In the genomic region with DNA sequence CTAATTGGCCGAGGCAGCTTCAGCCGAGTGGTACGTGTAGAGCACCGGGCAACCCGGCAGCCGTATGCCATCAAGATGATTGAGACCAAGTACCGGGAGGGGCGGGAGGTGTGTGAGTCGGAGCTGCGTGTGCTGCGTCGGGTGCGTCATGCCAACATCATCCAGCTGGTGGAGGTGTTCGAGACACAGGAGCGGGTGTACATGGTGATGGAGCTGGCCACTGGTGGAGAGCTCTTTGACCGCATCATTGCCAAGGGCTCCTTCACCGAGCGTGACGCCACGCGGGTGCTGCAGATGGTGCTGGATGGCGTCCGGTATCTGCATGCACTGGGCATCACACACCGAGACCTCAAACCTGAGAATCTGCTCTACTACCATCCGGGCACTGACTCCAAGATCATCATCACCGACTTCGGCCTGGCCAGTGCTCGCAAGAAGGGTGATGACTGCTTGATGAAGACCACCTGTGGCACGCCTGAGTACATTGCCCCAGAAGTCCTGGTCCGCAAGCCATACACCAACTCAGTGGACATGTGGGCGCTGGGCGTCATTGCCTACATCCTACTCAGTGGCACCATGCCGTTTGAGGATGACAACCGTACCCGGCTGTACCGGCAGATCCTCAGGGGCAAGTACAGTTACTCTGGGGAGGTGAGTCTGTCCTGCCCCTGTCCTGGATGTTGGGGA, we compare ENCODE assay signal across 20 cellular contexts. TPM values are rescaled to one million over a fixed set of nuclear protein-coding genes. Genes with fewer than 3 reads are reported as not detected.
DNase-seq lines count a peak whose midpoint lies in the region; ATAC-seq and TF ChIP-seq lines count a peak whose summit lies in the region.
"Had no signal": no experiment of that assay in that cellular context is flagged by ENCODE, and none has a peak within 500 bp of the region (broad histone marks: within the 10 kb centered on the region; RNA-seq: fewer than 3 reads in every experiment).

No MANE protein-coding gene starts in this region.

- H2AFZ ChIP-seq in neural progenitor cell (replicated peaks): no peak overlapping the region

- H3K4me2 ChIP-seq in neural progenitor cell: no peak overlapping the region

- peaks cover 13% of the 10 kb centered on the region for H3K36me3 Mint-ChIP-seq in activated CD4-positive, alpha-beta T cell treated with anti-CD3 and anti-CD28 coated beads for 36 hours (ENCODE audit: low read depth)
- H3K36me3 Mint-ChIP-seq in Caco-2 (ENCODE audit: insufficient read depth, unreplicated experiment) (peaks cover 16% of the 10 kb centered on the region), neural progenitor cell (peaks cover 6% of the 10 kb centered on the region)

- peaks cover 12% of the 10 kb centered on the region for H4K20me1 ChIP-seq in neural progenitor cell (ENCODE audit: low read depth)

- H3F3A ChIP-seq in neural progenitor cell (ENCODE audit: low read depth): no peaks in the 10 kb centered on the region

- no peaks in the 10 kb centered on the region for H3K79me2 ChIP-seq in neural progenitor cell (ENCODE audit: low read depth)

- intact Hi-C loops in activated CD4-positive, alpha-beta T cell treated with anti-CD3 and anti-CD28 coated beads for 36 hours (cut with DNase I, micrococcal nuclease): no loop called here
- intact Hi-C loops in Caco-2 (cut with micrococcal nuclease; ENCODE audit: unreplicated experiment): no loop called here

- POLR2A ChIA-PET in activated CD4-positive, alpha-beta T cell treated with anti-CD3 and anti-CD28 coated beads for 36 hours (lab: Charles Lee): no interaction called here
- POLR2A ChIA-PET in Caco-2 (lab: Charles Lee): no interaction called here

- CTCF ChIA-PET in activated CD4-positive, alpha-beta T cell treated with anti-CD3 and anti-CD28 coated beads for 36 hours (lab: Charles Lee): interaction anchor here (1.0 to 1.2 kb wide), 2 partner anchors 9 to 26 kb away, joined by 4 read pairs; no protein-coding TSS in a partner anchor
- CTCF ChIA-PET in Caco-2 (lab: Charles Lee): no interaction called here

- no peaks in the 10 kb centered on the region for H3K27me3 ChIP-seq in Caco-2 (replicated peaks; ENCODE audit: control insufficient read depth, insufficient read depth, low read length)
- no peaks in the 10 kb centered on the region for H3K27me3 ChIP-seq in neural progenitor cell

- H3K9ac ChIP-seq in neural progenitor cell: no peak overlapping the region

- H3K4me3 ChIP-seq in Caco-2 (ENCODE audit: low read depth, low read length) (no peak overlapping the region), neural progenitor cell (no peak overlapping the region)
- H3K4me3 ChIP-seq: coronary artery, lung had no signal

- H3K4me1 ChIP-seq in Caco-2 (no peaks in the 10 kb centered on the region), neural progenitor cell (no peaks in the 10 kb centered on the region)

- no peak overlapping the region for H3K4me3 Mint-ChIP-seq in activated CD4-positive, alpha-beta T cell treated with anti-CD3 and anti-CD28 coated beads for 36 hours
- H3K4me3 Mint-ChIP-seq in Caco-2 (ENCODE audit: unreplicated experiment) (no peak overlapping the region), neural progenitor cell (no peak overlapping the region)
- H3K4me3 Mint-ChIP-seq: activated naive CD4-positive, alpha-beta T cell treated with anti-CD3 and anti-CD28 coated beads, Interleukin-2, amount 50 U/mL, for 24 hours; type B pancreatic cell had no signal

- H3K36me3 ChIP-seq in Caco-2 (ENCODE audit: control insufficient read depth, insufficient read depth, low read length) (peaks cover 4% of the 10 kb centered on the region), neural progenitor cell (no peaks in the 10 kb centered on the region)

- TF ChIP-seq CTCF in Caco-2 (IDR thresholded peaks at IDR 0.05; ENCODE audit: insufficient read depth in 1 of 2, low read depth in 1 of 2, low read length in 1 of 2, severe bottlenecking in 1 of 2, unreplicated experiment in 1 of 2): no peak
- no peak for TF ChIP-seq CTCF in neural progenitor cell (IDR thresholded peaks at IDR 0.05)

- BruUV-seq in Caco-2 (replicated peaks; lab: Mats Ljungman, UMichigan): TSS peak; percentile 23

- H3K9me3 ChIP-seq in Caco-2 (no peaks in the 10 kb centered on the region), neural progenitor cell (ENCODE audit: low read depth) (no peaks in the 10 kb centered on the region)

- peak overlapping the region; percentile 3 for H3K27ac Mint-ChIP-seq in activated CD4-positive, alpha-beta T cell treated with anti-CD3 and anti-CD28 coated beads for 36 hours
- H3K27ac Mint-ChIP-seq in Caco-2 (ENCODE audit: unreplicated experiment) (no peak overlapping the region), neural progenitor cell (peak overlapping the region; percentile 2)
- H3K27ac Mint-ChIP-seq: type B pancreatic cell had no signal

- no peaks in the 10 kb centered on the region for H3K9me3 Mint-ChIP-seq in activated CD4-positive, alpha-beta T cell treated with anti-CD3 and anti-CD28 coated beads for 36 hours (ENCODE audit: low read depth)
- H3K9me3 Mint-ChIP-seq in Caco-2 (ENCODE audit: unreplicated experiment): no peaks in the 10 kb centered on the region
- H3K9me3 Mint-ChIP-seq in neural progenitor cell: no peaks in the 10 kb centered on the region
- H3K9me3 Mint-ChIP-seq: activated naive CD4-positive, alpha-beta T cell treated with anti-CD3 and anti-CD28 coated beads, Interleukin-2, amount 50 U/mL, for 24 hours; type B pancreatic cell had no signal

- peaks cover 18% of the 10 kb centered on the region for H3K4me1 Mint-ChIP-seq in activated CD4-positive, alpha-beta T cell treated with anti-CD3 and anti-CD28 coated beads for 36 hours
- no peaks in the 10 kb centered on the region for H3K4me1 Mint-ChIP-seq in Caco-2 (ENCODE audit: low read depth, unreplicated experiment)
- peaks cover 7% of the 10 kb centered on the region for H3K4me1 Mint-ChIP-seq in neural progenitor cell

- DNase-seq in activated CD4-positive, alpha-beta T cell treated with anti-CD3 and anti-CD28 coated beads for 36 hours: no peak
- no peak for DNase-seq in activated CD4-positive, alpha-beta T cell treated with anti-CD3 and anti-CD28 coated beads for 48 hours
- no peak for DNase-seq in Caco-2
- DNase-seq in neural progenitor cell (ENCODE audit: low spot score): no peak
- DNase-seq in activated CD4-positive, CD25-positive, alpha-beta regulatory T cell treated with anti-CD3 and anti-CD28 coated beads, Interleukin-2, amount 50 U/mL, for 72 hours: no peak
- DNase-seq in activated T-cell treated with anti-CD3 and anti-CD28 coated beads for 4 hours: no peak
- DNase-seq: 8988T; AML-193; kidney; NCI-H1105 treated with DMSO at 0.1 percent for 48 hours; NCI-H2029 treated with DMSO at 0.1 percent for 48 hours; retina; stimulated activated CD4-positive, alpha-beta T cell treated with anti-CD3 and anti-CD28 coated beads, Interleukin-4, amount 100 ng/mL, for 4 hours had no signal

- H3K27ac ChIP-seq in angular gyrus (ENCODE audit: low read depth, low read length) (peak overlapping the region; percentile 58), neural progenitor cell (no peak overlapping the region)
- H3K27ac ChIP-seq: coronary artery had no signal

- H3K27me3 Mint-ChIP-seq in activated CD4-positive, alpha-beta T cell treated with anti-CD3 and anti-CD28 coated beads for 36 hours: no peaks in the 10 kb centered on the region
- H3K27me3 Mint-ChIP-seq in Caco-2 (ENCODE audit: insufficient read depth, unreplicated experiment) (no peaks in the 10 kb centered on the region), neural progenitor cell (ENCODE audit: insufficient read depth, low read depth) (no peaks in the 10 kb centered on the region)
- H3K27me3 Mint-ChIP-seq: activated naive CD4-positive, alpha-beta T cell treated with anti-CD3 and anti-CD28 coated beads, Interleukin-2, amount 50 U/mL, for 24 hours; type B pancreatic cell had no signal

- no peak for ATAC-seq in activated CD4-positive, alpha-beta T cell treated with anti-CD3 and anti-CD28 coated beads for 36 hours
- no peak for ATAC-seq in HG03378 (IDR thresholded peaks at IDR 0.05; ENCODE audit: unreplicated experiment)

RNA-seq across cellular contexts. Expression of a gene that starts 16.1 kb away (rescaled TPM):
- total RNA-seq in activated CD4-positive, alpha-beta T cell treated with anti-CD3 and anti-CD28 coated beads for 36 hours: 10 to 100 TPM; 11.7 to 11.9 TPM
- total RNA-seq in Caco-2 (2022): 35.1 and 41.3 TPM in 2 replicates
- total RNA-seq in neural progenitor cell (ENCODE audit: low replicate concordance): 13.1 and 30.4 TPM in 2 replicates

RNA-seq across cellular contexts. Expression of a gene that starts 22.5 kb away (rescaled TPM):
- 1 to 10 TPM; 2.5 to 3.5 TPM for total RNA-seq in activated CD4-positive, alpha-beta T cell treated with anti-CD3 and anti-CD28 coated beads for 36 hours
- total RNA-seq in Caco-2 (2022) (0.66 and 2.3 TPM in 2 replicates), neural progenitor cell (ENCODE audit: low replicate concordance) (0.40 and 0.45 TPM in 2 replicates)

RNA-seq across cellular contexts. Expression of a gene that starts 24.5 kb away (rescaled TPM):
- not detected for total RNA-seq in activated CD4-positive, alpha-beta T cell treated with anti-CD3 and anti-CD28 coated beads for 36 hours
- 0.93 TPM in 1 of 2 replicates, not detected in the other for total RNA-seq in Caco-2 (2022)
- total RNA-seq in neural progenitor cell (ENCODE audit: low replicate concordance): 0.54 and 2.0 TPM in 2 replicates
- total RNA-seq: H4 had no signal

RNA-seq across cellular contexts. Expression of a gene that starts 27.5 kb away (rescaled TPM):
- total RNA-seq in activated CD4-positive, alpha-beta T cell treated with anti-CD3 and anti-CD28 coated beads for 36 hours: 100 to 1,000 TPM; 123 to 195 TPM
- total RNA-seq in Caco-2 (2022): 26.9 and 31.6 TPM in 2 replicates
- total RNA-seq in neural progenitor cell (ENCODE audit: low replicate concordance): 1.2 and 4.4 TPM in 2 replicates

RNA-seq across cellular contexts. Expression of a gene that starts 34.7 kb away (rescaled TPM):
- total RNA-seq in activated CD4-positive, alpha-beta T cell treated with anti-CD3 and anti-CD28 coated beads for 36 hours: 1 to 10 TPM; 9.1 to 9.9 TPM
- 26.3 and 33.3 TPM in 2 replicates for total RNA-seq in Caco-2 (2022)
- 1.5 and 4.9 TPM in 2 replicates for total RNA-seq in neural progenitor cell (ENCODE audit: low replicate concordance)
